19 cellular contexts compared by ENCODE assay signal in genomic region chr12:88325828-88326214, GRCh38.
DNase-seq lines count a peak whose midpoint lies in the region; ATAC-seq, FAIRE-seq and TF ChIP-seq lines count a peak whose summit lies in the region.
"Had no signal": no experiment of that assay in that cellular context is flagged by ENCODE, and none has a peak within 500 bp of the region (broad histone marks: within the 10 kb centered on the region; RNA-seq: fewer than 3 reads in every experiment).

No MANE protein-coding gene starts in this region.

- POLR2A ChIA-PET in HCT116 (lab: Charles Lee) (no interaction called here), MCF 10A (lab: Yijun Ruan, JAX) (interaction anchor here (0.8 to 1.5 kb wide), 8 partner anchors 8 to 254 kb away, joined by 3 to 7 read pairs (median 4); partner anchors contain the start of gene KITLG)

- H3K4me1 Mint-ChIP-seq in MCF 10A (ENCODE audit: insufficient read depth, unreplicated experiment) (peaks cover 11% of the 10 kb centered on the region), progenitor cell of endocrine pancreas (ENCODE audit: low read depth) (no peaks in the 10 kb centered on the region)
- H3K4me1 Mint-ChIP-seq: activated naive CD8-positive, alpha-beta T cell treated with anti-CD3 and anti-CD28 coated beads, Interleukin-2, amount 50 U/mL, for 24 hours had no signal

- H3K9me3 ChIP-seq in HCT116 (ENCODE audit: control insufficient read depth in 1 of 2, insufficient read depth in 1 of 2, low read depth in 1 of 2, low read length in 2 of 2) (no peaks in the 10 kb centered on the region), right atrium auricular region (no peaks in the 10 kb centered on the region)

- H3K9ac ChIP-seq in HCT116 (ENCODE audit: low read length) = no peak overlapping the region

- intact Hi-C loops in HCT116 (cut with micrococcal nuclease) (no loop called here), MCF 10A (cut with micrococcal nuclease) (loop anchor here (5.0 to 10.0 kb wide), 2 partner anchors 49 to 256 kb away; partner anchors contain the start of gene KITLG)

- peak overlapping the region; percentile 93 for H3K27ac Mint-ChIP-seq in MCF 10A (ENCODE audit: low read depth, unreplicated experiment)
- H3K27ac Mint-ChIP-seq in progenitor cell of endocrine pancreas = no peak overlapping the region
- H3K27ac Mint-ChIP-seq: activated naive CD8-positive, alpha-beta T cell treated with anti-CD3 and anti-CD28 coated beads, Interleukin-2, amount 50 U/mL, for 24 hours had no signal

- no peaks in the 10 kb centered on the region for H4K20me1 ChIP-seq in HCT116 (ENCODE audit: insufficient read depth)

- no peak for TF ChIP-seq POLR2A in HCT116 (IDR thresholded peaks at IDR 0.05; ENCODE audit: borderline replicate concordance, extremely low read depth, insufficient read depth, insufficient read length)
- TF ChIP-seq POLR2A in GM12892 (IDR thresholded peaks at IDR 0.05; ENCODE audit: low read depth, low read length) = no peak

- H3K4me1 ChIP-seq in HCT116 (ENCODE audit: control insufficient read depth in 1 of 2, insufficient read depth in 2 of 2, low read length in 2 of 2) (peaks cover 0 to 9% of the 10 kb centered on the region in 2 experiments; a peak in 2 of 4 replicates), right atrium auricular region (no peaks in the 10 kb centered on the region)

- RAD21 ChIA-PET in HCT116 (lab: Charles Lee; ENCODE audit: low non-redundant PET in 1 of 2, low total read pairs in 2 of 2, uncharacterized antibody in 2 of 2, unreplicated experiment in 2 of 2) = no interaction called here

- no peak overlapping the region for H3K27ac ChIP-seq in HCT116 (ENCODE audit: low read depth, low read length)
- peak overlapping the region; percentile 1 to 54 for H3K27ac ChIP-seq in right atrium auricular region
- H3K27ac ChIP-seq in skin epidermis = peak overlapping the region in 11 of 21 experiments; percentile 11 to 78 (median 57)

- H3K4me3 ChIP-seq in HCT116 (replicated peaks in 1 of 2; ENCODE audit: low read depth in 1 of 2, low read length in 2 of 2) = no peak overlapping the region
- no peak overlapping the region for H3K4me3 ChIP-seq in right atrium auricular region
- no peak overlapping the region for H3K4me3 ChIP-seq in skin epidermis
- H3K4me3 ChIP-seq: GM12878 had no signal

- no peaks in the 10 kb centered on the region for H3K36me3 ChIP-seq in HCT116 (ENCODE audit: control insufficient read depth in 1 of 2, insufficient read depth in 2 of 2, low read length in 2 of 2)
- H3K36me3 ChIP-seq in right atrium auricular region = no peaks in the 10 kb centered on the region

- H3K27me3 ChIP-seq in HCT116 (ENCODE audit: insufficient read depth, low read length) = no peaks in the 10 kb centered on the region
- no peaks in the 10 kb centered on the region for H3K27me3 ChIP-seq in right atrium auricular region

- DNase-seq in HCT116 (ENCODE audit: low read depth, low spot score) (no peak), MCF 10A (ENCODE audit: unreplicated experiment) (peak; percentile 54), right atrium auricular region (ENCODE audit: low spot score) (no peak), NCI-H2029 (lab: John Stamatoyannopoulos, UW) (no peak), progenitor cell of endocrine pancreas (ENCODE audit: low spot score, unreplicated experiment) (no peak), GM12892 (ENCODE audit: insufficient read length) (no peak)
- DNase-seq: activated CD4-positive, alpha-beta T cell treated with anti-CD3 and anti-CD28 coated beads for 1 hour; activated naive CD8-positive, alpha-beta T cell treated with anti-CD3 and anti-CD28 coated beads, Interleukin-2, amount 50 U/mL, for 24 hours; DND-41; midbrain; NCI-H1105; NCI-H524; posterior cingulate gyrus; stimulated activated CD4-positive, alpha-beta T cell treated with anti-CD3 and anti-CD28 coated beads, Interleukin-2, amount 100 ng/mL, for 48 hours; T-helper 1 cell had no signal

- H3K9me3 Mint-ChIP-seq in MCF 10A (ENCODE audit: unreplicated experiment) (no peaks in the 10 kb centered on the region), progenitor cell of endocrine pancreas (ENCODE audit: low read depth) (peaks cover 3% of the 10 kb centered on the region)
- H3K9me3 Mint-ChIP-seq: activated naive CD8-positive, alpha-beta T cell treated with anti-CD3 and anti-CD28 coated beads, Interleukin-2, amount 50 U/mL, for 24 hours had no signal

- no peak for ATAC-seq in HCT116
- ATAC-seq in GM18511 (IDR thresholded peaks at IDR 0.05; ENCODE audit: unreplicated experiment) = no peak
- ATAC-seq: activated naive CD8-positive, alpha-beta T cell treated with anti-CD3 and anti-CD28 coated beads, Interleukin-2, amount 50 U/mL, for 24 hours; GM12878 had no signal

- H3K9me2 ChIP-seq in HCT116 (ENCODE audit: insufficient read depth) = no peaks in the 10 kb centered on the region

- H3K4me3 Mint-ChIP-seq in MCF 10A (ENCODE audit: unreplicated experiment) (no peak overlapping the region), progenitor cell of endocrine pancreas (ENCODE audit: low read depth) (no peak overlapping the region)
- H3K4me3 Mint-ChIP-seq: activated naive CD8-positive, alpha-beta T cell treated with anti-CD3 and anti-CD28 coated beads, Interleukin-2, amount 50 U/mL, for 24 hours had no signal

- no peak overlapping the region for H3K4me2 ChIP-seq in HCT116 (ENCODE audit: low read length)

- CTCF ChIA-PET in HCT116 (lab: Charles Lee) (no interaction called here), MCF 10A (lab: Yijun Ruan, JAX) (interaction anchor here (0.7 to 1.2 kb wide), 2 partner anchors 22 to 319 kb away, joined by 3 to 4 read pairs; no protein-coding TSS in a partner anchor)

- H3K27me3 Mint-ChIP-seq in MCF 10A (ENCODE audit: insufficient read depth, unreplicated experiment) = no peaks in the 10 kb centered on the region
- no peaks in the 10 kb centered on the region for H3K27me3 Mint-ChIP-seq in progenitor cell of endocrine pancreas
- H3K27me3 Mint-ChIP-seq: activated naive CD8-positive, alpha-beta T cell treated with anti-CD3 and anti-CD28 coated beads, Interleukin-2, amount 50 U/mL, for 24 hours had no signal

- BruUV-seq in HCT116 (replicated peaks; lab: Mats Ljungman, UMichigan) (no TSS peak), MCF 10A (replicated peaks; lab: Mats Ljungman, UMichigan) (no TSS peak)

- TF ChIP-seq RAD21 in HCT116 (IDR thresholded peaks at IDR 0.05; ENCODE audit: low read depth) = no peak

- no peaks in the 10 kb centered on the region for H3K36me3 Mint-ChIP-seq in MCF 10A (ENCODE audit: insufficient read depth, unreplicated experiment)
- H3K36me3 Mint-ChIP-seq in progenitor cell of endocrine pancreas (ENCODE audit: insufficient read depth) = no peaks in the 10 kb centered on the region

- FAIRE-seq in GM12892 (lab: Jason Lieb, UNC) = no peak
- FAIRE-seq: colon, GM12878 had no signal

- no peaks in the 10 kb centered on the region for H3K79me2 ChIP-seq in HCT116 (ENCODE audit: insufficient read depth, low read length)

- H2AFZ ChIP-seq in HCT116 (ENCODE audit: low read depth, low read length, poor library complexity, severe bottlenecking) = peak overlapping the region; percentile 78

- TF ChIP-seq CTCF in HCT116 (IDR thresholded peaks at IDR 0.05 in 2 of 3, conservative IDR thresholded peaks at IDR 0.05 in 1 of 3; ENCODE audit: borderline replicate concordance in 1 of 3, insufficient read depth in 1 of 3, low read depth in 2 of 3, low read length in 2 of 3) = no peak
- TF ChIP-seq CTCF in MCF 10A (IDR thresholded peaks at IDR 0.05; ENCODE audit: unreplicated experiment) = no peak
- no peak for TF ChIP-seq CTCF in right atrium auricular region (IDR thresholded peaks at IDR 0.05)
- TF ChIP-seq CTCF in progenitor cell of endocrine pancreas (IDR thresholded peaks at IDR 0.05; ENCODE audit: unreplicated experiment) = no peak

TF ChIP-seq in HCT116, 20 proteins besides CTCF, POLR2A, EP300 and RAD21:
- no peak for TF ChIP-seq EZH2 (IDR thresholded peaks at IDR 0.05)
- TF ChIP-seq CEBPB (IDR thresholded peaks at IDR 0.05; ENCODE audit: low read depth) = no peak
- TF ChIP-seq EZH2phosphoT487 (IDR thresholded peaks at IDR 0.05; ENCODE audit: borderline replicate concordance) = no peak
- TF ChIP-seq YY1 (IDR thresholded peaks at IDR 0.05; ENCODE audit: extremely low read depth, insufficient replicate concordance, low read depth, low read length) = no peak
- TF ChIP-seq TCF7L2 (IDR thresholded peaks at IDR 0.05; ENCODE audit: borderline replicate concordance, extremely low read depth, insufficient read depth, insufficient read length) = no peak
- no peak for TF ChIP-seq JUND (IDR thresholded peaks at IDR 0.05)
TF ChIP-seq in HCT116: peak in this region for 0.
